In the genomic region with DNA sequence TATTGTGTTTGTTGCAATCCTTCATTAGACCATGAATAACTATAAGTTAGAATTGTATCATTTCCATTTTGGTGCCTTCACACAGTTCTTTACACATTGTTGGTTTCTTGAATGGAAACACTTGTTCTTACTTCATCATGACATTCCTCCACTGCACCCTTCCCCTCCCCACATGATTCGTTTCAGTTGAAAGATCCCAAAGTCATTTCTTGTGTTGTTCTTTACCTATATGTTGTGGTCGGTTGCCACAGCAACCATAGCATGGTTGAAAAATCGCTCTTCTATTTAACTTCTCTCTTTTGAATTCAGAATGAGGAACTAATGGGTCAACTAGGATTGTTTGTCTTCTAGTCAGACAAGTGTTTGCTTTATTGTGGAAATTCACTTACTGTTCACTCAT, we compare ENCODE assay signal across 8 cellular contexts.
A peak's percentile ranks its signal among the peaks of the same experiment; 100 is the strongest.
DNase-seq lines count a peak whose midpoint lies in the region; ATAC-seq and TF ChIP-seq lines count a peak whose summit lies in the region.

No MANE protein-coding gene starts in this region.

- H3K36me3 Mint-ChIP-seq in endothelial cell (ENCODE audit: low read depth, unreplicated experiment) = no peaks in the 10 kb centered on the region

- no peak for TF ChIP-seq CTCF in GM12865 (IDR thresholded peaks at IDR 0.05; ENCODE audit: insufficient read depth, low read depth, low read length, missing control alignments)
- no peak for TF ChIP-seq CTCF in endothelial cell (IDR thresholded peaks at IDR 0.05; ENCODE audit: unreplicated experiment)

- peak; percentile 84 for ATAC-seq in GM21717 (IDR thresholded peaks at IDR 0.05; ENCODE audit: unreplicated experiment)

- H3K4me1 Mint-ChIP-seq in endothelial cell (ENCODE audit: unreplicated experiment) = no peaks in the 10 kb centered on the region

- no peak overlapping the region for H3K4me3 Mint-ChIP-seq in endothelial cell (ENCODE audit: unreplicated experiment)

- no peaks in the 10 kb centered on the region for H3K9me3 Mint-ChIP-seq in endothelial cell (ENCODE audit: unreplicated experiment)

- H3K27ac Mint-ChIP-seq in endothelial cell (ENCODE audit: unreplicated experiment) = peak overlapping the region; percentile 0

- no peaks in the 10 kb centered on the region for H3K27me3 Mint-ChIP-seq in endothelial cell (ENCODE audit: unreplicated experiment)

- DNase-seq in GM12865 (ENCODE audit: low read depth) = peak; percentile 60
- peak; percentile 88 for DNase-seq in NAMALWA (ENCODE audit: low spot score)
- no peak for DNase-seq in endothelial cell (ENCODE audit: low spot score)
- DNase-seq in stimulated activated CD8-positive, alpha-beta memory T cell treated with anti-CD3 and anti-CD28 coated beads, Interleukin-15, amount 100 ng/mL, for 48 hours (ENCODE audit: low read depth in 2 of 2) = peak; percentile 4 to 18
- DNase-seq in OCI-M2 (lab: John Stamatoyannopoulos, UW; ENCODE audit: unreplicated experiment) = no peak
- no peak for DNase-seq in occipital lobe (lab: John Stamatoyannopoulos, UW)
- no peak for DNase-seq in amygdala (lab: John Stamatoyannopoulos, UW)

- H3K4me3 ChIP-seq in GM12865 (ENCODE audit: low read depth, low read length) = no peak overlapping the region

Comparison
In these comparisons a context has a peak if more than half of its experiments do, and no peak if none do; other contexts are left out.
1. DNase-seq: peak in GM12865 (single experiment), NAMALWA (single experiment) and stimulated activated CD8-positive, alpha-beta memory T cell treated with anti-CD3 and anti-CD28 coated beads, Interleukin-15, amount 100 ng/mL, for 48 hours (2 of 2); none in endothelial cell (single experiment), OCI-M2 (single experiment), occipital lobe (single experiment) and amygdala (0 of 56).